26 cellular contexts compared by ENCODE assay signal in the genomic region with DNA sequence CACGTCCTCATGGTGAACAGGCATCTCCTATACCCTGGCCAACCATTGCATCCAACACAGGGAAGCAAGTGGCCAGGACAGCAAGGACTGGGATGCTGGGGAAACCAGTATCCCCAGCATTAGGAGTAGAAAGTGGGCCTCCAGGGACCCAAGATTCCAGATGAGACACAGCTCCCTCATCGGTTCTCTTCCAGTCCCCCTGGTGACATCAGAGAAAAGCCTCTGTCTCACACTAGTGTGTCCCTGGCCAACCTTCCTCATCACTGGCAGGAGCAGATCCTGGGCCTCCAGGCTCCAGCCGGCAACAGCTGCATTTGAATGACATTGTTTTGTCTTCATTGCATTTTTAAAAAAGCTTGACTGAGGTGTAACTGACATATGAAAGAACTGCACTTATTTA.
DNase-seq lines count a peak whose midpoint lies in the region; ATAC-seq and TF ChIP-seq lines count a peak whose summit lies in the region.
"Had no signal": no experiment of that assay in that cellular context is flagged by ENCODE, and none has a peak within 500 bp of the region (broad histone marks: within the 10 kb centered on the region; RNA-seq: fewer than 3 reads in every experiment).

No MANE protein-coding gene starts in this region.

- no peak overlapping the region for H2AFZ ChIP-seq in GM23248

- no peaks in the 10 kb centered on the region for H3K36me3 ChIP-seq in GM23248 (ENCODE audit: low read depth)
- no peaks in the 10 kb centered on the region for H3K36me3 ChIP-seq in thymus (ENCODE audit: control insufficient read depth, insufficient read depth)

- H3K27ac Mint-ChIP-seq in nephron: peak overlapping the region in 2 of 3 experiments; percentile 66 to 80
- H3K27ac Mint-ChIP-seq: CD4-positive, alpha-beta memory T cell; IgD-negative memory B cell had no signal

- H3K27me3 Mint-ChIP-seq in nephron (ENCODE audit: low read depth): peaks cover 4% of the 10 kb centered on the region
- H3K27me3 Mint-ChIP-seq: CD4-positive, alpha-beta memory T cell had no signal

- no peak overlapping the region for H3K4me2 ChIP-seq in GM23248 (ENCODE audit: unreplicated experiment)
- H3K4me2 ChIP-seq: A549, KMS-11 had no signal

- no peak for TF ChIP-seq CTCF in nephron (IDR thresholded peaks at IDR 0.05; ENCODE audit: unreplicated experiment in 3 of 3)

- H3K9ac ChIP-seq in GM23248: no peak overlapping the region
- H3K9ac ChIP-seq: KMS-11 had no signal

- H3K27me3 ChIP-seq in GM23248 (replicated peaks; ENCODE audit: insufficient read depth): no peaks in the 10 kb centered on the region
- H3K27me3 ChIP-seq in thymus (ENCODE audit: control insufficient read depth, insufficient read depth): no peaks in the 10 kb centered on the region

- WGBS in GM23248 (ENCODE audit: low coverage in 1 of 2, low lambda C conversion rate in 2 of 2, missing lambda C conversion rate in 2 of 2), 2 experiments: 77 to 81% methylated on average over 3 of the region's 3 CpGs
- WGBS in thymus: 96% methylated on average over 3 of the region's 3 CpGs

- H3F3A ChIP-seq in GM23248 (ENCODE audit: insufficient read depth): peaks cover 27% of the 10 kb centered on the region

- no peaks in the 10 kb centered on the region for H4K20me1 ChIP-seq in GM23248 (ENCODE audit: insufficient read depth)

- H3K4me3 Mint-ChIP-seq in nephron: peak overlapping the region in 1 of 3 experiments; percentile 32
- H3K4me3 Mint-ChIP-seq: CD4-positive, alpha-beta memory T cell; IgD-negative memory B cell had no signal

- DNase-seq in GM23248 (peak; percentile 28), LHCN-M2 (ENCODE audit: low read depth) (peak; percentile 25), Ammon's horn (ENCODE audit: low spot score) (no peak), cerebellar nuclear complex (lab: John Stamatoyannopoulos, UW) (no peak)
- DNase-seq: AML-193; C1 segment of cervical spinal cord; CD4-positive, alpha-beta memory T cell; COR-L47; DMS53; HCEC 1CT; NCI-H1092; NCI-H1417 treated with DMSO at 0.1 percent for 48 hours; NCI-H1694 treated with DMSO at 0.1 percent for 48 hours; NCI-H2081; NCI-H2227 treated with DMSO at 0.1 percent for 48 hours; NCI-H69; RPMI8226; SIG-M5 had no signal

- in situ Hi-C loops in GM23248 (cut with MboI): no loop called here

- H3K9me2 ChIP-seq in GM23248 (ENCODE audit: insufficient read depth): no peaks in the 10 kb centered on the region

- H3K9me3 ChIP-seq in GM23248 (ENCODE audit: low read depth) (no peaks in the 10 kb centered on the region), thymus (ENCODE audit: control insufficient read depth) (no peaks in the 10 kb centered on the region)
- H3K9me3 ChIP-seq: A549 had no signal

- H3K27ac ChIP-seq in GM23248: no peak overlapping the region
- peak overlapping the region; percentile 36 for H3K27ac ChIP-seq in thymus (ENCODE audit: low read depth)
- H3K27ac ChIP-seq: A549, HL-60, KMS-11, SK-N-MC had no signal

- H3K79me2 ChIP-seq in GM23248 (ENCODE audit: insufficient read depth): no peaks in the 10 kb centered on the region

- no peaks in the 10 kb centered on the region for H3K36me3 Mint-ChIP-seq in nephron (ENCODE audit: low read depth)
- H3K36me3 Mint-ChIP-seq: CD4-positive, alpha-beta memory T cell; IgD-negative memory B cell had no signal

- no peaks in the 10 kb centered on the region for H3K9me3 Mint-ChIP-seq in nephron
- H3K9me3 Mint-ChIP-seq: CD4-positive, alpha-beta memory T cell; IgD-negative memory B cell had no signal

- H3K4me3 ChIP-seq in GM23248: no peak overlapping the region
- no peak overlapping the region for H3K4me3 ChIP-seq in thymus (ENCODE audit: low read length)
- H3K4me3 ChIP-seq: A549, SK-N-MC had no signal

- peaks cover 55% of the 10 kb centered on the region for H3K4me1 Mint-ChIP-seq in nephron

- H3K4me1 ChIP-seq in GM23248 (ENCODE audit: insufficient read depth): peaks cover 28% of the 10 kb centered on the region
- peaks cover 34% of the 10 kb centered on the region for H3K4me1 ChIP-seq in thymus (ENCODE audit: control insufficient read depth, insufficient read depth, low read length)
- H3K4me1 ChIP-seq: A549 had no signal

- no peak for ATAC-seq in GM19351 (IDR thresholded peaks at IDR 0.05; ENCODE audit: unreplicated experiment)
- ATAC-seq: A549 had no signal

Comparison
In these comparisons a context has a peak if more than half of its experiments do, and no peak if none do; other contexts are left out.
1. DNase-seq: peak in GM23248 (single experiment) and LHCN-M2 (single experiment); none in Ammon's horn (single experiment) and cerebellar nuclear complex (0 of 2).